ENCODE assay signal across 25 cellular contexts in genomic region chr1:177360791-177361190, GRCh38.
"Had no signal": no experiment of that assay in that cellular context is flagged by ENCODE, and none has a peak within 500 bp of the region (broad histone marks: within the 10 kb centered on the region; RNA-seq: fewer than 3 reads in every experiment).

No MANE protein-coding gene starts in this region.

- FAIRE-seq: HTR-8/SVneo, K562, RCC 7860 had no signal

- DNase-seq: Kasumi-1, MM.1S, NCI-H1092 treated with DMSO at 0.1 percent for 48 hours, NCI-H1436, NCI-H187, NCI-H2029, NCI-H2081 treated with DMSO at 0.1 percent for 48 hours, NCI-H2171, NCI-H226, NCI-H446, NCI-H510A, NCI-H524 treated with DMSO at 0.1 percent for 48 hours, NCI-H82, Right ventricle myocardium superior, RPMI8226, SIG-M5, SW 1271, T-cell had no signal

- H3K27ac ChIP-seq: HL-60, KMS-11, SJSA1, SK-N-MC had no signal

- H3K9me3 ChIP-seq: SJSA1 had no signal

- ATAC-seq: K562, T-cell had no signal

- H3K36me3 ChIP-seq: SJSA1 had no signal

- H3K9ac ChIP-seq: KMS-11 had no signal

- H3K4me2 ChIP-seq: KMS-11 had no signal

- H3K4me3 ChIP-seq: K562, SJSA1, SK-N-MC had no signal

- H3K4me1 ChIP-seq: SJSA1 had no signal
